Comparison of ENCODE assay signal across 1 cellular context in genomic region chr1:2228157-2228594, GRCh38.
TF ChIP-seq lines count a peak whose summit lies in the region.

Gene SKI (plus strand): TSS chr1:2228319. CDS start chr1:2228767, 448 bp downstream.

TF ChIP-seq in HepG2, 621 proteins besides CTCF, POLR2A, EP300 and RAD21 (continued from another document):
- TF ChIP-seq PATZ1 (CRISPR knock-in tag; IDR thresholded peaks at IDR 0.05) (no peak), AKAP8 (CRISPR knock-in tag; IDR thresholded peaks at IDR 0.05) (no peak), NFATC3 (CRISPR knock-in tag; IDR thresholded peaks at IDR 0.05) (no peak), ZNF768 (CRISPR knock-in tag; IDR thresholded peaks at IDR 0.05) (no peak), ZNF766 (CRISPR knock-in tag; IDR thresholded peaks at IDR 0.05; ENCODE audit: borderline replicate concordance) (no peak), ZSCAN29 (CRISPR knock-in tag; conservative IDR thresholded peaks at IDR 0.05) (no peak), ZNF609 (CRISPR knock-in tag; IDR thresholded peaks at IDR 0.05; ENCODE audit: borderline replicate concordance) (no peak), ZNF691 (CRISPR knock-in tag; IDR thresholded peaks at IDR 0.05; ENCODE audit: borderline replicate concordance, low read depth) (no peak), ZNF382 (CRISPR knock-in tag; IDR thresholded peaks at IDR 0.05; ENCODE audit: borderline replicate concordance) (no peak), MAX (IDR thresholded peaks at IDR 0.05) (no peak)
